In genomic region chr1:46204406-46204742, GRCh38 we compare ENCODE assay signal across 9 cellular contexts.
DNase-seq lines count a peak whose midpoint lies in the region; ATAC-seq and TF ChIP-seq lines count a peak whose summit lies in the region.
"Had no signal": no experiment of that assay in that cellular context is flagged by ENCODE, and none has a peak within 500 bp of the region (broad histone marks: within the 10 kb centered on the region; RNA-seq: fewer than 3 reads in every experiment).

No MANE protein-coding gene starts in this region.

- H3K27me3 ChIP-seq in neutrophil: no peaks in the 10 kb centered on the region

- H3K36me3 ChIP-seq in neutrophil: no peaks in the 10 kb centered on the region

- peak overlapping the region; percentile 13 for H3K27ac ChIP-seq in neutrophil

- H3K4me3 ChIP-seq in AG04449 (ENCODE audit: low read depth, low read length) (peak overlapping the region; percentile 87), foreskin fibroblast (ENCODE audit: low read depth in 1 of 2, low read length in 2 of 2) (peak overlapping the region; percentile 68 to 86), neutrophil (ENCODE audit: low read depth in 1 of 2, low read length in 1 of 2) (no peak overlapping the region)

- CTCF ChIA-PET in AG04449 (lab: Yijun Ruan, JAX): interaction anchor here (11.3 kb wide), 1 partner anchor 19 kb away, joined by 102 read pairs; no protein-coding TSS in a partner anchor

- peaks cover 20 to 21% of the 10 kb centered on the region in 2 experiments for H3K4me1 ChIP-seq in neutrophil (ENCODE audit: control insufficient read depth in 1 of 2, insufficient read depth in 1 of 2, low read depth in 1 of 2, low read length in 1 of 2)

- no peak for TF ChIP-seq CTCF in AG04449 (IDR thresholded peaks at IDR 0.05; ENCODE audit: insufficient read depth, low read length, missing control alignments)
- TF ChIP-seq CTCF in foreskin fibroblast (IDR thresholded peaks at IDR 0.05; ENCODE audit: low read depth, low read length): no peak
- no peak for TF ChIP-seq CTCF in neutrophil (IDR thresholded peaks at IDR 0.05)

- no peak for ATAC-seq in GM18511 (IDR thresholded peaks at IDR 0.05; ENCODE audit: unreplicated experiment)
- ATAC-seq: activated T-cell treated with anti-CD3 and anti-CD28 coated beads, Interleukin-2, amount 50 U/mL, for 72 hours had no signal

- POLR2A ChIA-PET in AG04449 (lab: Yijun Ruan, JAX): no interaction called here

- DNase-seq in AG04449 (ENCODE audit: low read depth, low spot score) (no peak), NCI-H2029 (lab: John Stamatoyannopoulos, UW) (peak; percentile 21), foreskin fibroblast (no peak), NCI-H748 treated with DMSO at 0.1 percent for 48 hours (lab: John Stamatoyannopoulos, UW) (no peak), NCI-H128 (lab: John Stamatoyannopoulos, UW; ENCODE audit: unreplicated experiment) (no peak), SIG-M5 treated with dmso at 0.1 percent for 504 hours (lab: John Stamatoyannopoulos, UW; ENCODE audit: unreplicated experiment) (no peak)
- DNase-seq: activated T-cell treated with anti-CD3 and anti-CD28 coated beads, Interleukin-2, amount 50 U/mL, for 72 hours had no signal

- H3K9me3 ChIP-seq in neutrophil: no peaks in the 10 kb centered on the region

Comparison
In these comparisons a context has a peak if more than half of its experiments do, and no peak if none do; other contexts are left out.
1. H3K4me3 ChIP-seq: peak in AG04449 (single experiment) and foreskin fibroblast (2 of 2); none in neutrophil (0 of 2).